ENCODE assay signal across 12 cellular contexts in the genomic region with DNA sequence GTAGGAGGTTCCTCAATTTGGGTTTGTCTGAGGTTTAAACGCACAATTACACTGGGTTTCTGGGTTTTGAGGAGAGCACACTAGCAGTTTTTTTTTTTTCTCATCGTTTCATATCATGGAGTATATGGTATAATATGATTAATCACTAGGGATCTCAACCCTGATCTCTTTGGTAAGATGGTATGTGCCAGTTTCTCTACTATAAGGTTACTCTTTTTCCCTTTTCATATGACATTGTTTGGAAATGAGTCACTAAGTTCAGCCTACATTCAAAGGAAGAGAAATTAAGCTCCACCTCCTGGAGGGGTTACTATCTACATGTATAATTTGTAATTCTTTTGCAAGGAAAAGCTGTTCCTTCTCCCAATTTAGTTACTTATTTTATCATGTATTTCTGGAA. TPM values are rescaled to one million over a fixed set of nuclear protein-coding genes. Genes with fewer than 3 reads are reported as not detected.
DNase-seq lines count a peak whose midpoint lies in the region; ATAC-seq, FAIRE-seq and TF ChIP-seq lines count a peak whose summit lies in the region.
"Had no signal": no experiment of that assay in that cellular context is flagged by ENCODE, and none has a peak within 500 bp of the region (broad histone marks: within the 10 kb centered on the region; RNA-seq: fewer than 3 reads in every experiment).

No MANE protein-coding gene starts in this region.

- H3K4me1 ChIP-seq in HEK293 (ENCODE audit: control insufficient read depth, insufficient read depth, low read length), result no peaks in the 10 kb centered on the region

- peak overlapping the region; percentile 57 for H3K27ac Mint-ChIP-seq in activated T-helper 2 cell treated with anti-CD3 and anti-CD28 coated beads, Interferon-gamma antibody, Interleukin-2, Interleukin-4, amounts not matched to agents 10 μg/mL and 5 μg/mL and 100 μg/mL, durations not matched to agents 14 hours and 24 hours and 36 hours

- TF ChIP-seq CTCF in HEK293 (tag by site-specific recombination; IDR thresholded peaks at IDR 0.05) (no peak), D721Med (IDR thresholded peaks at IDR 0.05; ENCODE audit: insufficient read depth, missing control alignments) (no peak)

- no peak overlapping the region for H3K27ac ChIP-seq in HEK293 (ENCODE audit: extremely low read depth, low read depth, low read length)
- H3K27ac ChIP-seq: cardiac muscle cell, tibial nerve had no signal

- POLR2A ChIA-PET in HEK293 (lab: Yijun Ruan, JAX), result no interaction called here

- H3K9me3 Mint-ChIP-seq in activated T-helper 2 cell treated with anti-CD3 and anti-CD28 coated beads, Interferon-gamma antibody, Interleukin-2, Interleukin-4, amounts not matched to agents 10 μg/mL and 5 μg/mL and 100 μg/mL, durations not matched to agents 14 hours and 24 hours and 36 hours, result peaks cover 17% of the 10 kb centered on the region

- peaks cover 32 to 50% of the 10 kb centered on the region in 2 experiments for H3K36me3 ChIP-seq in HEK293 (ENCODE audit: control insufficient read depth in 2 of 2, insufficient read depth in 1 of 2, low read length in 2 of 2)

- CTCF ChIA-PET in HEK293 (lab: Yijun Ruan, JAX), result interaction anchor here (0.6 to 1.8 kb wide), 7 partner anchors 17 to 876 kb away, joined by 3 to 7 read pairs (median 3); no protein-coding TSS in a partner anchor

- peaks cover 19% of the 10 kb centered on the region for H3K4me1 Mint-ChIP-seq in activated T-helper 2 cell treated with anti-CD3 and anti-CD28 coated beads, Interferon-gamma antibody, Interleukin-2, Interleukin-4, amounts not matched to agents 10 μg/mL and 5 μg/mL and 100 μg/mL, durations not matched to agents 14 hours and 24 hours and 36 hours (ENCODE audit: low read depth)

- no peaks in the 10 kb centered on the region for H3K27me3 Mint-ChIP-seq in activated T-helper 2 cell treated with anti-CD3 and anti-CD28 coated beads, Interferon-gamma antibody, Interleukin-2, Interleukin-4, amounts not matched to agents 10 μg/mL and 5 μg/mL and 100 μg/mL, durations not matched to agents 14 hours and 24 hours and 36 hours (ENCODE audit: low read depth)

- no peak for FAIRE-seq in D721Med (lab: Jason Lieb, UNC)

- no peaks in the 10 kb centered on the region; the same call in 1 of the 2 replicates for H3K9me3 ChIP-seq in HEK293 (ENCODE audit: control insufficient read depth, insufficient read depth, low read depth, low read length)

- no peak overlapping the region for H3K4me3 Mint-ChIP-seq in activated T-helper 2 cell treated with anti-CD3 and anti-CD28 coated beads, Interferon-gamma antibody, Interleukin-2, Interleukin-4, amounts not matched to agents 10 μg/mL and 5 μg/mL and 100 μg/mL, durations not matched to agents 14 hours and 24 hours and 36 hours (ENCODE audit: low read depth)

- peaks cover 83% of the 10 kb centered on the region for H3K36me3 Mint-ChIP-seq in activated T-helper 2 cell treated with anti-CD3 and anti-CD28 coated beads, Interferon-gamma antibody, Interleukin-2, Interleukin-4, amounts not matched to agents 10 μg/mL and 5 μg/mL and 100 μg/mL, durations not matched to agents 14 hours and 24 hours and 36 hours (ENCODE audit: low read depth)

- DNase-seq in AG08396 (ENCODE audit: low spot score) (peak; percentile 13), foreskin melanocyte (peak; percentile 66), NOMO-1 treated with DMSO at 0.1 percent for 48 hours (lab: John Stamatoyannopoulos, UW; ENCODE audit: unreplicated experiment) (no peak), D721Med (ENCODE audit: insufficient read length, low spot score) (no peak)
- DNase-seq in activated T-helper 2 cell treated with anti-CD3 and anti-CD28 coated beads, Interferon-gamma antibody, Interleukin-2, Interleukin-4, amounts not matched to agents 10 μg/mL and 5 μg/mL and 100 μg/mL, durations not matched to agents 14 hours and 24 hours and 36 hours (ENCODE audit: low spot score), result no peak
- DNase-seq in stimulated activated CD4-positive, alpha-beta T cell treated with anti-CD3 and anti-CD28 coated beads, Interleukin-1b, Interleukin-23, amount 100 ng/mL, for 48 hours, result no peak
- DNase-seq: NCI-H1092 treated with DMSO at 0.1 percent for 48 hours; stimulated activated CD4-positive, alpha-beta T cell treated with anti-CD3 and anti-CD28 coated beads, Interleukin-4, amount 100 ng/mL, for 24 hours had no signal

- no peak overlapping the region for H3K4me3 ChIP-seq in HEK293 (ENCODE audit: low read depth, low read length)
- H3K4me3 ChIP-seq: cardiac muscle cell, tibial nerve had no signal

- ATAC-seq in GM21447 (IDR thresholded peaks at IDR 0.05; ENCODE audit: unreplicated experiment), result no peak

- intact Hi-C loops in activated T-helper 2 cell treated with anti-CD3 and anti-CD28 coated beads, Interferon-gamma antibody, Interleukin-2, Interleukin-4, amounts not matched to agents 10 μg/mL and 5 μg/mL and 100 μg/mL, durations not matched to agents 14 hours and 24 hours and 36 hours (cut with micrococcal nuclease), result no loop called here

TF ChIP-seq in HEK293, 187 proteins besides CTCF, POLR2A, EP300 and RAD21:
- TF ChIP-seq ZXDB (tag by site-specific recombination; IDR thresholded peaks at IDR 0.05), result no peak
- no peak for TF ChIP-seq RBAK (tag by site-specific recombination; IDR thresholded peaks at IDR 0.05)
- TF ChIP-seq, protein P1, sequence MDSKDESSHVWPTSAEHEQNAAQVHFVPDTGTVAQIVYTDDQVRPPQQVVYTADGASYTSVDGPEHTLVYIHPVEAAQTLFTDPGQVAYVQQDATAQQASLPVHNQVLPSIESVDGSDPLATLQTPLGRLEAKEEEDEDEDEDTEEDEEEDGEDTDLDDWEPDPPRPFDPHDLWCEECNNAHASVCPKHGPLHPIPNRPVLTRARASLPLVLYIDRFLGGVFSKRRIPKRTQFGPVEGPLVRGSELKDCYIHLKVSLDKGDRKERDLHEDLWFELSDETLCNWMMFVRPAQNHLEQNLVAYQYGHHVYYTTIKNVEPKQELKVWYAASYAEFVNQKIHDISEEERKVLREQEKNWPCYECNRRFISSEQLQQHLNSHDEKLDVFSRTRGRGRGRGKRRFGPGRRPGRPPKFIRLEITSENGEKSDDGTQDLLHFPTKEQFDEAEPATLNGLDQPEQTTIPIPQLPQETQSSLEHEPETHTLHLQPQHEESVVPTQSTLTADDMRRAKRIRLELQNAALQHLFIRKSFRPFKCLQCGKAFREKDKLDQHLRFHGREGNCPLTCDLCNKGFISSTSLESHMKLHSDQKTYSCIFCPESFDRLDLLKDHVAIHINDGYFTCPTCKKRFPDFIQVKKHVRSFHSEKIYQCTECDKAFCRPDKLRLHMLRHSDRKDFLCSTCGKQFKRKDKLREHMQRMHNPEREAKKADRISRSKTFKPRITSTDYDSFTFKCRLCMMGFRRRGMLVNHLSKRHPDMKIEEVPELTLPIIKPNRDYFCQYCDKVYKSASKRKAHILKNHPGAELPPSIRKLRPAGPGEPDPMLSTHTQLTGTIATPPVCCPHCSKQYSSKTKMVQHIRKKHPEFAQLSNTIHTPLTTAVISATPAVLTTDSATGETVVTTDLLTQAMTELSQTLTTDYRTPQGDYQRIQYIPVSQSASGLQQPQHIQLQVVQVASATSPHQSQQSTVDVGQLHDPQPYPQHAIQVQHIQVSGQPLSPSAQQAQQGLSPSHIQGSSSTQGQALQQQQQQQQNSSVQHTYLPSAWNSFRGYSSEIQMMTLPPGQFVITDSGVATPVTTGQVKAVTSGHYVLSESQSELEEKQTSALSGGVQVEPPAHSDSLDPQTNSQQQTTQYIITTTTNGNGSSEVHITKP (tag by site-specific recombination; IDR thresholded peaks at IDR 0.05), result peak; percentile 74

RNA-seq across cellular contexts. Expression of a gene that starts 35.2 kb away (rescaled TPM):
- total RNA-seq in activated T-helper 2 cell treated with anti-CD3 and anti-CD28 coated beads, Interferon-gamma antibody, Interleukin-2, Interleukin-4, amounts not matched to agents 10 μg/mL and 5 μg/mL and 100 μg/mL, durations not matched to agents 14 hours and 24 hours and 36 hours, result 61.9 and 71.4 TPM in 2 replicates

RNA-seq across cellular contexts. Expression of a gene that starts 35.3 kb away (rescaled TPM):
- total RNA-seq in activated T-helper 2 cell treated with anti-CD3 and anti-CD28 coated beads, Interferon-gamma antibody, Interleukin-2, Interleukin-4, amounts not matched to agents 10 μg/mL and 5 μg/mL and 100 μg/mL, durations not matched to agents 14 hours and 24 hours and 36 hours, result 11.6 and 12.7 TPM in 2 replicates

RNA-seq across cellular contexts. Expression of a gene that starts 53.2 kb away (rescaled TPM):
- not detected in 2 replicates for total RNA-seq in activated T-helper 2 cell treated with anti-CD3 and anti-CD28 coated beads, Interferon-gamma antibody, Interleukin-2, Interleukin-4, amounts not matched to agents 10 μg/mL and 5 μg/mL and 100 μg/mL, durations not matched to agents 14 hours and 24 hours and 36 hours
- total RNA-seq: cardiac muscle cell, tibial nerve had no signal

Comparison
In these comparisons a context has a peak if more than half of its experiments do, and no peak if none do; other contexts are left out.
1. DNase-seq: peak in AG08396 (single experiment) and foreskin melanocyte (single experiment); none in activated T-helper 2 cell treated with anti-CD3 and anti-CD28 coated beads, Interferon-gamma antibody, Interleukin-2, Interleukin-4, amounts not matched to agents 10 μg/mL and 5 μg/mL and 100 μg/mL, durations not matched to agents 14 hours and 24 hours and 36 hours (single experiment), NOMO-1 treated with DMSO at 0.1 percent for 48 hours (single experiment), stimulated activated CD4-positive, alpha-beta T cell treated with anti-CD3 and anti-CD28 coated beads, Interleukin-1b, Interleukin-23, amount 100 ng/mL, for 48 hours (single experiment) and D721Med (single experiment).